ENCODE assay signal across 1 cellular context in the genomic region with DNA sequence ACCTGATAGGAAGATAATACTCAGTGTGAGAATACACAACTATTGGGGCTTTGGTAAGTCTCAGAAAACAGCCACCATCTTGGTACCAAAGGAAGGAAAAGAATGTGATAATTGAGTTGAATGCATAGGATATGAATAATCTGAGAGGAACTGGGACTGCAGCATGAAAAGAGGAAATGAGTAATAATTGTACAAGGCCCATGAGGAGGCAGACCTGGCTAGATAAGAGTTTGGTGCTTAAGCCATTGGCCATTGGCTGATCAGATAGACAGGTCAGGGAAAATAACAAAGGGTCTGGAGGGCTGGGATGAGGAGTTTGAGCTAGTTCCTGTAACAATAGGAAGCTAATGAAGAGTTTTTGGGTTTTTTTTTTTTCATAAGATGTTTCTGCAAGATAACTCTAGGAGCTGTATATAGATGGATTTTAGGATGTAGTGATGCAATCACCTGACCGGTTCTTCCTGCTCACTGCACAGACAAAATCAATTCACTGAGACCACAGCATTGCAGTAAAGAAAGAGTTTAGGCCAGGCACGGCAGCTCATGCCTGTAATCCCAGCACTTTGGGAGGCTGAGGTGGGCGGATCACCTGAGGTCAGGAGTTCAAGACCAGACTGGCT.
TF ChIP-seq lines count a peak whose summit lies in the region.

No MANE protein-coding gene starts in this region.

TF ChIP-seq in HepG2, 621 proteins besides CTCF, POLR2A, EP300 and RAD21 (continued from another document):
- TF ChIP-seq ELK4 (CRISPR knock-in tag; IDR thresholded peaks at IDR 0.05; ENCODE audit: borderline replicate concordance) (no peak), FOXA3 (CRISPR knock-in tag; IDR thresholded peaks at IDR 0.05) (no peak), CEBPB (IDR thresholded peaks at IDR 0.05; ENCODE audit: borderline replicate concordance, low read depth, low read length) (no peak), SMAD3 (CRISPR knock-in tag; IDR thresholded peaks at IDR 0.05) (no peak), ATF3 (CRISPR knock-in tag; IDR thresholded peaks at IDR 0.05) (no peak), ADNP (CRISPR knock-in tag; IDR thresholded peaks at IDR 0.05) (no peak), ZNF549 (CRISPR knock-in tag; IDR thresholded peaks at IDR 0.05) (no peak), SRSF9 (IDR thresholded peaks at IDR 0.05; ENCODE audit: borderline replicate concordance, insufficient read depth, low read depth, low read length, poor library complexity, severe bottlenecking) (no peak), ERF (CRISPR knock-in tag; IDR thresholded peaks at IDR 0.05) (no peak), ZNF883 (CRISPR knock-in tag; IDR thresholded peaks at IDR 0.05; ENCODE audit: not compliant biosample characterization) (no peak), ZNF589 (CRISPR knock-in tag; conservative IDR thresholded peaks at IDR 0.05) (no peak), MAZ (IDR thresholded peaks at IDR 0.05; ENCODE audit: borderline replicate concordance, low read depth, low read length) (no peak), MAZ (CRISPR knock-in tag; IDR thresholded peaks at IDR 0.05; ENCODE audit: low read depth) (no peak)
- TF ChIP-seq, protein P1, sequence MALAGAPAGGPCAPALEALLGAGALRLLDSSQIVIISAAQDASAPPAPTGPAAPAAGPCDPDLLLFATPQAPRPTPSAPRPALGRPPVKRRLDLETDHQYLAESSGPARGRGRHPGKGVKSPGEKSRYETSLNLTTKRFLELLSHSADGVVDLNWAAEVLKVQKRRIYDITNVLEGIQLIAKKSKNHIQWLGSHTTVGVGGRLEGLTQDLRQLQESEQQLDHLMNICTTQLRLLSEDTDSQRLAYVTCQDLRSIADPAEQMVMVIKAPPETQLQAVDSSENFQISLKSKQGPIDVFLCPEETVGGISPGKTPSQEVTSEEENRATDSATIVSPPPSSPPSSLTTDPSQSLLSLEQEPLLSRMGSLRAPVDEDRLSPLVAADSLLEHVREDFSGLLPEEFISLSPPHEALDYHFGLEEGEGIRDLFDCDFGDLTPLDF (CRISPR knock-in tag; IDR thresholded peaks at IDR 0.05) = no peak
